ENCODE assay signal across 1 cellular context in the genomic region with DNA sequence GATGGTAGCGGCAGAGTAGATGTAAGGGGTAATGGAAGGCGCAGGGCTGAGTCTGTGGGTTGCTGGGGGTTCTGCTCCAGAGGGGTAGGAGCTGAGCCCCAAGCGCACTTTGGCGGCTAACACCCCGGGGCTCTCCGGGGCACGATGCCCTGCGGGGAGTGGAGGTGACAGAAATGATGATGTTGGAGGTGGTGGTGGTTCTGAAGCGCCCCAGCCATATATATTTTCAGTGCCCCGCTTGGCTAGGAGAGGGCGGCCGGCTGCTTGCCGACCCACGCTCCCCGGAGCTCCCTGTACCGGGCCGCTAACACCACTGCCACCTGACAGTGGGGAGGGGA.
TF ChIP-seq lines count a peak whose summit lies in the region.

No MANE protein-coding gene starts in this region.

TF ChIP-seq in endothelial cell of umbilical vein, 7 proteins besides CTCF, POLR2A, EP300 and RAD21 (continued from another document):
- TF ChIP-seq, protein P1, sequence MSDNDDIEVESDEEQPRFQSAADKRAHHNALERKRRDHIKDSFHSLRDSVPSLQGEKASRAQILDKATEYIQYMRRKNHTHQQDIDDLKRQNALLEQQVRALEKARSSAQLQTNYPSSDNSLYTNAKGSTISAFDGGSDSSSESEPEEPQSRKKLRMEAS (IDR thresholded peaks at IDR 0.05; ENCODE audit: insufficient read depth, insufficient read length), result no peak
- no peak for TF ChIP-seq MYC (IDR thresholded peaks at IDR 0.05; ENCODE audit: low read depth, low read length)
- no peak for TF ChIP-seq GATA2 (IDR thresholded peaks at IDR 0.05; ENCODE audit: insufficient read depth, insufficient read length, low read depth, low read length)
- TF ChIP-seq EZH2 (IDR thresholded peaks at IDR 0.05; ENCODE audit: borderline replicate concordance, low read depth, low read length, severe bottlenecking), result peak; percentile 6
